ENCODE assay signal across 16 cellular contexts in the genomic region with DNA sequence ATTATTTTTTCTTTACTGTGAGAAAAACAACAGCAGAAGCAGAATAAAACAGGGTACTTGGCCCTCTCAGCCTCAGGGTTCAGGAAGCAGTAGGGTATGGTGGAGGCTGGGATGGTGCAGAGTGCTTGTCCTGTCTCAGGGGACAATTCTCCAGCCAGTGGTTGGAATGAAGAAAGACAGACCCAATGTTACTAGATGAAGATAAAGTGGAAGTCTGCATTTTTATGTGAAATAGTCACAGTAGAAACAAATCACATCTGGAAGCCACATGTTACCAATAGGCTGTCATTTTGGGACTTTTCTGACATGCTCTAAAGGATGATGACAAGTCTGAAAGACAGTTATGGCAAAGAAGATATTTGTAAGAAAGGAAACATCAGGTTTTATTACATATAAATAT. TPM values are rescaled to one million over a fixed set of nuclear protein-coding genes. Genes with fewer than 3 reads are reported as not detected.
DNase-seq lines count a peak whose midpoint lies in the region; TF ChIP-seq lines count a peak whose summit lies in the region.
"Had no signal": no experiment of that assay in that cellular context is flagged by ENCODE, and none has a peak within 500 bp of the region (broad histone marks: within the 10 kb centered on the region; RNA-seq: fewer than 3 reads in every experiment).

No MANE protein-coding gene starts in this region.

- no peaks in the 10 kb centered on the region for H3K36me3 ChIP-seq in transverse colon

- H3K4me1 ChIP-seq in transverse colon, result peaks cover 0 to 1% (median 0%) of the 10 kb centered on the region in 4 donors
- H3K4me1 ChIP-seq: sigmoid colon had no signal

- TF ChIP-seq CTCF in AG09319 (IDR thresholded peaks at IDR 0.05; ENCODE audit: low read depth, low read length), result peak; percentile 41
- peak; percentile 19 for TF ChIP-seq CTCF in HFF-Myc (IDR thresholded peaks at IDR 0.05; ENCODE audit: low read depth, low read length, missing control alignments)
- no peak for TF ChIP-seq CTCF in transverse colon (IDR thresholded peaks at IDR 0.05)

- H3K27ac ChIP-seq in transverse colon, result no peak overlapping the region
- H3K27ac ChIP-seq: esophagus squamous epithelium, sigmoid colon had no signal

- in situ Hi-C loops in transverse colon (cut with MboI; ENCODE audit: low pct_ligation_motif_present in 1 of 4, low pct_unique_long_range_greater_than_20kb in 1 of 4, low sequenced_read_pairs in 3 of 4), result no loop called here

- TF ChIP-seq EP300 in transverse colon (IDR thresholded peaks at IDR 0.05; ENCODE audit: low read depth), result no peak

- intact Hi-C loops in transverse colon (cut with DNase I; ENCODE audit: low total_unique reads), result no loop called here

- no peaks in the 10 kb centered on the region for H3K27me3 ChIP-seq in transverse colon
- H3K27me3 ChIP-seq: esophagus squamous epithelium, sigmoid colon had no signal

- DNase-seq in AG09319 (ENCODE audit: extremely low read depth, low read depth) (no peak), HFF-Myc (ENCODE audit: extremely low read depth, low read depth) (peak; percentile 83), dedifferentiated amniotic fluid mesenchymal stem cell (ENCODE audit: extremely low spot score) (peak; percentile 68), mucosa of gallbladder (ENCODE audit: low spot score) (peak; percentile 34), transverse colon (no peak), ecto neural progenitor cell (ENCODE audit: low spot score) (no peak), dermis blood vessel endothelial cell (no peak), KG1 (lab: John Stamatoyannopoulos, UW) (no peak)
- DNase-seq: activated CD8-positive, alpha-beta T cell treated with anti-CD3 and anti-CD28 coated beads, Interleukin-2, amount 10 ng/mL, durations not matched to agents 7 days and 5 days; activated naive CD4-positive, alpha-beta T cell treated with anti-CD3 and anti-CD28 coated beads for 36 hours; esophagus squamous epithelium; NCI-H446; nephron progenitor cell; OCI-M1; sigmoid colon; T-helper 2 cell had no signal

- H3K9me3 ChIP-seq in transverse colon, result no peaks in the 10 kb centered on the region
- H3K9me3 ChIP-seq: esophagus squamous epithelium, sigmoid colon had no signal

- no peak for TF ChIP-seq POLR2A in transverse colon (IDR thresholded peaks at IDR 0.05)

- no peak overlapping the region for H3K4me3 ChIP-seq in HFF-Myc (replicated peaks; ENCODE audit: low read depth, low read length)
- no peak overlapping the region for H3K4me3 ChIP-seq in transverse colon
- H3K4me3 ChIP-seq: esophagus squamous epithelium, sigmoid colon had no signal

RNA-seq across cellular contexts. Expression of a gene that starts 32.3 kb away (rescaled TPM):
- 0.06 TPM for total RNA-seq in mucosa of gallbladder
- under 1 TPM in 1 of 4 donors, not detected in 3; 0.79 TPM for total RNA-seq in transverse colon
- total RNA-seq in dermis blood vessel endothelial cell, result not detected in 2 replicates
- total RNA-seq: esophagus squamous epithelium had no signal

RNA-seq across cellular contexts. Expression of a gene that starts 38.1 kb away (rescaled TPM):
- total RNA-seq in mucosa of gallbladder, result 95.6 TPM
- total RNA-seq in transverse colon, result 100 to 1,000 TPM in 3 of 4 donors, 10 to 100 TPM in 1; 65.1 to 135 (median 103) TPM
- total RNA-seq in dermis blood vessel endothelial cell, result 58.0 and 91.4 TPM in 2 replicates

Comparison
In these comparisons a context has a peak if more than half of its experiments do, and no peak if none do; other contexts are left out.
1. DNase-seq: peak in HFF-Myc (single experiment), dedifferentiated amniotic fluid mesenchymal stem cell (single experiment) and mucosa of gallbladder (single experiment); none in AG09319 (single experiment), transverse colon (single experiment), ecto neural progenitor cell (single experiment), dermis blood vessel endothelial cell (single experiment) and KG1 (single experiment).
2. CTCF ChIP-seq: peak in AG09319 (single experiment) and HFF-Myc (single experiment); none in transverse colon (0 of 5).